ENCODE assay signal across 37 cellular contexts in genomic region chr13:112592181-112592580, GRCh38.
"Had no signal": no experiment of that assay in that cellular context is flagged by ENCODE, and none has a peak within 500 bp of the region (broad histone marks: within the 10 kb centered on the region; RNA-seq: fewer than 3 reads in every experiment).

No MANE protein-coding gene starts in this region.

- H3K27me3 Mint-ChIP-seq: activated naive CD4-positive, alpha-beta T cell treated with anti-CD3 and anti-CD28 coated beads, Interleukin-2, amount 50 U/mL, for 24 hours had no signal

- H3K27ac ChIP-seq: adrenal gland, cardiac muscle cell, esophagus muscularis mucosa, foreskin keratinocyte, gastrocnemius medialis, heart left ventricle, WERI-Rb-1 had no signal

- H3K9me3 Mint-ChIP-seq: activated B cell treated with CpG ODN at 0.5 μM for 24 hours; activated CD4-positive, alpha-beta memory T cell treated with anti-CD3 and anti-CD28 coated beads for 36 hours; activated naive CD4-positive, alpha-beta T cell treated with anti-CD3 and anti-CD28 coated beads, Interleukin-2, amount 50 U/mL, for 24 hours; activated naive CD8-positive, alpha-beta T cell treated with anti-CD3 and anti-CD28 coated beads for 36 hours; activated T-helper 1 cell treated with anti-CD3 and anti-CD28 coated beads, Interleukin-12 subunit alpha, Interleukin-12 subunit beta, Interleukin-2, Interleukin-4 antibody, amounts not matched to agents 30 ng/mL and 10 ng/mL and 1 ng/mL, durations not matched to agents 14 hours and 24 hours and 36 hours; activated T-helper 2 cell treated with anti-CD3 and anti-CD28 coated beads, Interferon-gamma antibody, Interleukin-2, Interleukin-4, amounts not matched to agents 10 μg/mL and 5 μg/mL and 100 μg/mL, durations not matched to agents 14 hours and 24 hours and 36 hours; effector memory CD8-positive, alpha-beta T cell; T-helper 2 cell treated with Interferon-gamma antibody and Interleukin-4, amounts not matched to agents 5 μg/mL and 100 μg/mL, for 36 hours had no signal

- H3K36me3 Mint-ChIP-seq: activated CD8-positive, alpha-beta memory T cell treated with anti-CD3 and anti-CD28 coated beads, Interleukin-2, amount 10 ng/mL, durations not matched to agents 7 days and 5 days had no signal

- DNase-seq: activated B cell treated with CpG ODN at 0.5 μM for 24 hours; activated CD4-positive, alpha-beta memory T cell treated with anti-CD3 and anti-CD28 coated beads for 36 hours; activated CD4-positive, alpha-beta T cell treated with anti-CD3 and anti-CD28 coated beads for 48 hours; activated CD8-positive, alpha-beta memory T cell treated with anti-CD3 and anti-CD28 coated beads, Interleukin-2, amount 10 ng/mL, durations not matched to agents 7 days and 5 days; activated CD8-positive, alpha-beta memory T cell treated with anti-CD3 and anti-CD28 coated beads, Interleukin-2, amount 50 U/mL, for 4 hours; activated CD8-positive, alpha-beta T cell treated with anti-CD3 and anti-CD28 coated beads, Interleukin-2, amount 10 ng/mL, durations not matched to agents 7 days and 5 days; activated effector memory CD4-positive, alpha-beta T cell treated with anti-CD3 and anti-CD28 coated beads, Interleukin-2, amount 50 U/mL, for 16 hours; activated naive CD4-positive, alpha-beta T cell treated with anti-CD3 and anti-CD28 coated beads for 36 hours; activated naive CD8-positive, alpha-beta T cell treated with anti-CD3 and anti-CD28 coated beads for 36 hours; activated naive CD8-positive, alpha-beta T cell treated with anti-CD3 and anti-CD28 coated beads, Interleukin-2, amount 50 U/mL, for 24 hours; activated T-cell treated with anti-CD3 and anti-CD28 coated beads, Interleukin-2, amount 50 U/mL, for 1 hour; activated T-cell treated with anti-CD3 and anti-CD28 coated beads, Interleukin-2, amount 50 U/mL, for 48 hours; adrenal gland; amygdala; aorta; central memory CD4-positive, alpha-beta T cell; cortex of kidney; dermis blood vessel endothelial cell; effector CD4-positive, alpha-beta T cell; effector memory CD8-positive, alpha-beta T cell; erythroblast; gastrocnemius medialis; glutamatergic neuron; heart left ventricle; T-helper 1 cell; T-helper 17 cell; T1000; WERI-Rb-1 had no signal

- H3K27me3 ChIP-seq: adrenal gland, body of pancreas, esophagus muscularis mucosa, gastrocnemius medialis, heart left ventricle had no signal

- H3K27ac Mint-ChIP-seq: activated B cell treated with CpG ODN at 0.5 μM for 24 hours; activated CD4-positive, alpha-beta memory T cell treated with anti-CD3 and anti-CD28 coated beads for 36 hours; activated CD8-positive, alpha-beta memory T cell treated with anti-CD3 and anti-CD28 coated beads, Interleukin-2, amount 10 ng/mL, durations not matched to agents 7 days and 5 days; activated CD8-positive, alpha-beta T cell treated with anti-CD3 and anti-CD28 coated beads, Interleukin-2, amount 10 ng/mL, durations not matched to agents 7 days and 5 days; activated naive CD4-positive, alpha-beta T cell treated with anti-CD3 and anti-CD28 coated beads for 36 hours; activated naive CD4-positive, alpha-beta T cell treated with anti-CD3 and anti-CD28 coated beads, Interleukin-2, amount 50 U/mL, for 24 hours; activated naive CD8-positive, alpha-beta T cell treated with anti-CD3 and anti-CD28 coated beads for 36 hours; activated naive CD8-positive, alpha-beta T cell treated with anti-CD3 and anti-CD28 coated beads, Interleukin-2, amount 50 U/mL, for 24 hours; activated T-helper 1 cell treated with anti-CD3 and anti-CD28 coated beads, Interleukin-12 subunit alpha, Interleukin-12 subunit beta, Interleukin-2, Interleukin-4 antibody, amounts not matched to agents 30 ng/mL and 10 ng/mL and 1 ng/mL, durations not matched to agents 14 hours and 24 hours and 36 hours; activated T-helper 2 cell treated with anti-CD3 and anti-CD28 coated beads, Interferon-gamma antibody, Interleukin-2, Interleukin-4, amounts not matched to agents 10 μg/mL and 5 μg/mL and 100 μg/mL, durations not matched to agents 14 hours and 24 hours and 36 hours; effector memory CD8-positive, alpha-beta T cell; T-helper 17 cell; T-helper 2 cell treated with Interferon-gamma antibody and Interleukin-4, amounts not matched to agents 5 μg/mL and 100 μg/mL, for 36 hours had no signal

- ATAC-seq: activated CD4-positive, CD25-positive, alpha-beta regulatory T cell treated with anti-CD3 and anti-CD28 coated beads, Interleukin-2, amount 50 U/mL, for 24 hours; activated CD8-positive, alpha-beta memory T cell treated with anti-CD3 and anti-CD28 coated beads, Interleukin-2, amount 10 ng/mL, durations not matched to agents 7 days and 5 days; activated CD8-positive, alpha-beta T cell treated with anti-CD3 and anti-CD28 coated beads, Interleukin-2, amount 10 ng/mL, durations not matched to agents 7 days and 5 days; activated naive CD8-positive, alpha-beta T cell treated with anti-CD3 and anti-CD28 coated beads, Interleukin-2, amount 50 U/mL, for 24 hours; body of pancreas; effector memory CD8-positive, alpha-beta T cell; foreskin keratinocyte; gastrocnemius medialis; heart left ventricle; T-helper 17 cell had no signal

- H3K4me1 ChIP-seq: foreskin keratinocyte had no signal

- H3K4me3 Mint-ChIP-seq: activated B cell treated with CpG ODN at 0.5 μM for 24 hours; activated CD4-positive, alpha-beta memory T cell treated with anti-CD3 and anti-CD28 coated beads for 36 hours; activated CD8-positive, alpha-beta memory T cell treated with anti-CD3 and anti-CD28 coated beads, Interleukin-2, amount 10 ng/mL, durations not matched to agents 7 days and 5 days; activated CD8-positive, alpha-beta T cell treated with anti-CD3 and anti-CD28 coated beads, Interleukin-2, amount 10 ng/mL, durations not matched to agents 7 days and 5 days; activated naive CD4-positive, alpha-beta T cell treated with anti-CD3 and anti-CD28 coated beads for 36 hours; activated naive CD4-positive, alpha-beta T cell treated with anti-CD3 and anti-CD28 coated beads, Interleukin-2, amount 50 U/mL, for 24 hours; activated naive CD8-positive, alpha-beta T cell treated with anti-CD3 and anti-CD28 coated beads for 36 hours; activated naive CD8-positive, alpha-beta T cell treated with anti-CD3 and anti-CD28 coated beads, Interleukin-2, amount 50 U/mL, for 24 hours; activated T-helper 1 cell treated with anti-CD3 and anti-CD28 coated beads, Interleukin-12 subunit alpha, Interleukin-12 subunit beta, Interleukin-2, Interleukin-4 antibody, amounts not matched to agents 30 ng/mL and 10 ng/mL and 1 ng/mL, durations not matched to agents 14 hours and 24 hours and 36 hours; effector memory CD8-positive, alpha-beta T cell; T-helper 17 cell; T-helper 2 cell treated with Interferon-gamma antibody and Interleukin-4, amounts not matched to agents 5 μg/mL and 100 μg/mL, for 36 hours had no signal

- H3K9me3 ChIP-seq: adrenal gland, body of pancreas, esophagus muscularis mucosa, gastrocnemius medialis, heart left ventricle had no signal

- H3K36me3 ChIP-seq: adrenal gland, cardiac muscle cell, esophagus muscularis mucosa, gastrocnemius medialis, heart left ventricle had no signal

- H3K4me3 ChIP-seq: adrenal gland, body of pancreas, cardiac muscle cell, esophagus muscularis mucosa, gastrocnemius medialis, heart left ventricle had no signal
